In genomic region chr11:1307998-1308744, GRCh38 we compare ENCODE assay signal across 8 cellular contexts. TPM values are rescaled to one million over a fixed set of nuclear protein-coding genes. Genes with fewer than 3 reads are reported as not detected.
A peak's percentile ranks its signal among the peaks of the same experiment; 100 is the strongest.
DNase-seq lines count a peak whose midpoint lies in the region; ATAC-seq, FAIRE-seq and TF ChIP-seq lines count a peak whose summit lies in the region.

No MANE protein-coding gene starts in this region.

- peaks cover 8% of the 10 kb centered on the region for H3K9me3 ChIP-seq in DND-41 (ENCODE audit: insufficient read depth, low read length, severe bottlenecking)
- H3K9me3 ChIP-seq in neutrophil: no peaks in the 10 kb centered on the region

- H3K27ac ChIP-seq in DND-41 (ENCODE audit: low read length) (peak overlapping the region; percentile 71), neutrophil (peak overlapping the region; percentile 96)

- DNase-seq in DND-41 (no peak), RKO (ENCODE audit: low spot score) (peak; percentile 83), endothelial cell (ENCODE audit: low spot score) (no peak), NCI-H1417 treated with DMSO at 0.1 percent for 48 hours (lab: John Stamatoyannopoulos, UW) (no peak), H54 (ENCODE audit: insufficient read length, low spot score) (no peak), NCI-H2196 (lab: John Stamatoyannopoulos, UW; ENCODE audit: unreplicated experiment) (no peak)

- H3K36me3 Mint-ChIP-seq in endothelial cell (ENCODE audit: low read depth, unreplicated experiment): peaks cover 11% of the 10 kb centered on the region

- H3K4me2 ChIP-seq in DND-41 (ENCODE audit: insufficient read depth, low read length): peak overlapping the region; percentile 86

- no peak overlapping the region for H2AFZ ChIP-seq in DND-41 (ENCODE audit: low read depth, low read length)

- FAIRE-seq in H54 (lab: Jason Lieb, UNC): no peak

- peaks cover 4% of the 10 kb centered on the region for H3K9me3 Mint-ChIP-seq in endothelial cell (ENCODE audit: unreplicated experiment)

- TF ChIP-seq CTCF in DND-41 (IDR thresholded peaks at IDR 0.05; ENCODE audit: borderline replicate concordance, extremely low read depth, low read length, poor library complexity, severe bottlenecking): no peak
- TF ChIP-seq CTCF in endothelial cell (IDR thresholded peaks at IDR 0.05; ENCODE audit: unreplicated experiment): no peak
- TF ChIP-seq CTCF in neutrophil (IDR thresholded peaks at IDR 0.05): no peak

- H3K36me3 ChIP-seq in DND-41 (ENCODE audit: insufficient read depth, low read length) (peaks cover 23% of the 10 kb centered on the region), neutrophil (peaks cover 14% of the 10 kb centered on the region)

- H3K4me3 Mint-ChIP-seq in endothelial cell (ENCODE audit: unreplicated experiment): peak overlapping the region; percentile 85

- peaks cover 10% of the 10 kb centered on the region for H3K27me3 Mint-ChIP-seq in endothelial cell (ENCODE audit: unreplicated experiment)

- TF ChIP-seq POLR2A in H54 (IDR thresholded peaks at IDR 0.05; ENCODE audit: low read depth, low read length): no peak

- peak overlapping the region; percentile 99 for H3K9ac ChIP-seq in DND-41 (ENCODE audit: low read depth, low read length)

- H3K27ac Mint-ChIP-seq in endothelial cell (ENCODE audit: unreplicated experiment): peak overlapping the region; percentile 24

- H3K4me1 Mint-ChIP-seq in endothelial cell (ENCODE audit: unreplicated experiment): peaks cover 41% of the 10 kb centered on the region

- peak overlapping the region; percentile 49 to 97; a peak in 3 of 4 replicates for H3K4me3 ChIP-seq in DND-41 (ENCODE audit: low read depth in 1 of 2, low read length in 2 of 2)
- peak overlapping the region; percentile 70 to 78 for H3K4me3 ChIP-seq in neutrophil (ENCODE audit: low read depth in 1 of 2, low read length in 1 of 2)

- peaks cover 45% of the 10 kb centered on the region for H3K4me1 ChIP-seq in DND-41 (ENCODE audit: insufficient read depth, low read length)
- peaks cover 58 to 59% of the 10 kb centered on the region in 2 experiments for H3K4me1 ChIP-seq in neutrophil (ENCODE audit: control insufficient read depth in 1 of 2, insufficient read depth in 1 of 2, low read depth in 1 of 2, low read length in 1 of 2)

- peaks cover 41% of the 10 kb centered on the region for H4K20me1 ChIP-seq in DND-41 (ENCODE audit: insufficient read depth, low read length)

- no peak for ATAC-seq in DND-41 (ENCODE audit: insufficient read depth, low read depth)
- no peak for ATAC-seq in GM18873 (IDR thresholded peaks at IDR 0.05; ENCODE audit: low FRiP score, unreplicated experiment)

- H3K79me2 ChIP-seq in DND-41 (ENCODE audit: insufficient read depth, low read length): peaks cover 68% of the 10 kb centered on the region

- H3K27me3 ChIP-seq in DND-41 (ENCODE audit: insufficient read depth, low read length, poor library complexity): no peaks in the 10 kb centered on the region
- H3K27me3 ChIP-seq in neutrophil: no peaks in the 10 kb centered on the region

RNA-seq across cellular contexts. Expression of gene TOLLIP, which starts 1.3 kb away (rescaled TPM):
- total RNA-seq in endothelial cell (ENCODE audit: unreplicated experiment): 65.3 TPM
